21 cellular contexts compared by ENCODE assay signal in the genomic region with DNA sequence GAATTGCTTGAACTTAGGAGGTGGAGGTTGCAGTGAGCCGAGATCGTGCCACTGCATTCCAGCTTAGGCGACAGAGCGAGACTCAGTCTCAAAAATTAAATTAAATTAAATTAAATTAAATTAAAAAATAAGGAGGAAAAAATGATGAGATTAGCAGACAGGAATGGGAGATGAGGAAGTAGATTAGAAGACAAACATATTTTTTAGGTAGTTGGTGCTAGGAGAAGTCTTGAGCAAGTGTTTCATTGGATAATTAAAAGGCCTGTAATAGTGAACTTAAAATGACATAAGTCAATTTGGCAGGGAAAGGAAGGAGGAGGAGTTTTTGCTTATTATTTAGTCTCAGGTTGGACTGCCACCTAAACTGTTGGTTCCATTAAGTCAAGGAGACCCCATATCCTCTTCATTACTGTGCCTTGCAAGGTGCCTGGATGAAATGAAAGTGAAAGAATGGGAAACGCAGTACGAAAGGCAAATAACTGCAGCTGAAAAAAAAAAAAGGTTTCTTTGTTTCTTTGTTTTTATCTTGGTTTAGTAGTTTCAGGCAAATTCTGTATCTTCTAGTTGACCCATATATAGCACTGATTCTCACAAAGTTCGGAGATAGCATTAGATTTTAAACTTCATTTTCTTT.
DNase-seq lines count a peak whose midpoint lies in the region; ATAC-seq and TF ChIP-seq lines count a peak whose summit lies in the region.
"Had no signal": no experiment of that assay in that cellular context is flagged by ENCODE, and none has a peak within 500 bp of the region (broad histone marks: within the 10 kb centered on the region; RNA-seq: fewer than 3 reads in every experiment).

No MANE protein-coding gene starts in this region.

- CTCF ChIA-PET in activated naive CD4-positive, alpha-beta T cell treated with anti-CD3 and anti-CD28 coated beads, Interleukin-2, amount 10 ng/mL, durations not matched to agents 7 days and 5 days (lab: Charles Lee): no interaction called here
- CTCF ChIA-PET in activated naive CD4-positive, alpha-beta T cell treated with anti-CD3 and anti-CD28 coated beads for 36 hours (lab: Charles Lee): no interaction called here

- no peaks in the 10 kb centered on the region for H3K27me3 Mint-ChIP-seq in activated naive CD4-positive, alpha-beta T cell treated with anti-CD3 and anti-CD28 coated beads, Interleukin-2, amount 10 ng/mL, durations not matched to agents 7 days and 5 days
- H3K27me3 Mint-ChIP-seq in activated naive CD4-positive, alpha-beta T cell treated with anti-CD3 and anti-CD28 coated beads for 36 hours (ENCODE audit: low read depth): no peaks in the 10 kb centered on the region
- H3K27me3 Mint-ChIP-seq in naive B cell: no peaks in the 10 kb centered on the region

- peaks cover 0 to 2% (median 0%) of the 10 kb centered on the region in 45 donors for H3K27me3 ChIP-seq in dorsolateral prefrontal cortex
- H3K27me3 ChIP-seq: MG63, suprapubic skin had no signal

- no peaks in the 10 kb centered on the region for H3K9me3 Mint-ChIP-seq in activated naive CD4-positive, alpha-beta T cell treated with anti-CD3 and anti-CD28 coated beads, Interleukin-2, amount 10 ng/mL, durations not matched to agents 7 days and 5 days
- H3K9me3 Mint-ChIP-seq in activated naive CD4-positive, alpha-beta T cell treated with anti-CD3 and anti-CD28 coated beads for 36 hours: no peaks in the 10 kb centered on the region
- H3K9me3 Mint-ChIP-seq in naive B cell: no peaks in the 10 kb centered on the region
- H3K9me3 Mint-ChIP-seq: activated naive CD4-positive, alpha-beta T cell treated with anti-CD3 and anti-CD28 coated beads, Interleukin-2, amount 50 U/mL, for 72 hours; H9; neural crest cell had no signal

- peaks cover 2% of the 10 kb centered on the region for H3K4me1 Mint-ChIP-seq in activated naive CD4-positive, alpha-beta T cell treated with anti-CD3 and anti-CD28 coated beads, Interleukin-2, amount 10 ng/mL, durations not matched to agents 7 days and 5 days
- no peaks in the 10 kb centered on the region for H3K4me1 Mint-ChIP-seq in activated naive CD4-positive, alpha-beta T cell treated with anti-CD3 and anti-CD28 coated beads for 36 hours (ENCODE audit: low read depth)
- H3K4me1 Mint-ChIP-seq in naive B cell: peaks cover 6 to 10% (median 7%) of the 10 kb centered on the region in 3 donors
- H3K4me1 Mint-ChIP-seq: neural crest cell had no signal

- no peak overlapping the region for H3K27ac ChIP-seq in dorsolateral prefrontal cortex
- H3K27ac ChIP-seq: lower lobe of right lung, suprapubic skin, VCaP had no signal

- no peaks in the 10 kb centered on the region for H3K36me3 Mint-ChIP-seq in activated naive CD4-positive, alpha-beta T cell treated with anti-CD3 and anti-CD28 coated beads, Interleukin-2, amount 10 ng/mL, durations not matched to agents 7 days and 5 days
- H3K36me3 Mint-ChIP-seq in activated naive CD4-positive, alpha-beta T cell treated with anti-CD3 and anti-CD28 coated beads for 36 hours (ENCODE audit: low read depth): no peaks in the 10 kb centered on the region
- H3K36me3 Mint-ChIP-seq in naive B cell: no peaks in the 10 kb centered on the region
- H3K36me3 Mint-ChIP-seq: activated naive CD4-positive, alpha-beta T cell treated with anti-CD3 and anti-CD28 coated beads, Interleukin-2, amount 50 U/mL, for 72 hours had no signal

- no peak for TF ChIP-seq CTCF in dorsolateral prefrontal cortex (IDR thresholded peaks at IDR 0.05 in 54 of 56, conservative IDR thresholded peaks at IDR 0.05 in 2 of 56; ENCODE audit: low read depth in 1 of 56, partially characterized antibody in 56 of 56)

- DNase-seq in activated naive CD4-positive, alpha-beta T cell treated with anti-CD3 and anti-CD28 coated beads, Interleukin-2, amount 10 ng/mL, durations not matched to agents 7 days and 5 days: no peak
- DNase-seq in activated naive CD4-positive, alpha-beta T cell treated with anti-CD3 and anti-CD28 coated beads for 36 hours: no peak
- DNase-seq in SK-N-DZ (ENCODE audit: low spot score) (peak; percentile 15), naive B cell (no peak), dorsolateral prefrontal cortex (no peak)
- no peak for DNase-seq in stimulated activated CD4-positive, alpha-beta T cell treated with anti-CD3 and anti-CD28 coated beads, Interleukin-4, amount 100 ng/mL, for 4 hours
- DNase-seq: activated CD8-positive, alpha-beta memory T cell treated with anti-CD3 and anti-CD28 coated beads, Interleukin-2, amount 50 U/mL, for 4 hours; GF-D8; H9; lower lobe of right lung; MG63; NCI-H2029 treated with DMSO at 0.1 percent for 48 hours; NCI-H524 had no signal

- peak overlapping the region; percentile 9 for H3K4me3 Mint-ChIP-seq in activated naive CD4-positive, alpha-beta T cell treated with anti-CD3 and anti-CD28 coated beads, Interleukin-2, amount 10 ng/mL, durations not matched to agents 7 days and 5 days
- H3K4me3 Mint-ChIP-seq in activated naive CD4-positive, alpha-beta T cell treated with anti-CD3 and anti-CD28 coated beads for 36 hours: no peak overlapping the region
- H3K4me3 Mint-ChIP-seq in naive B cell: peak overlapping the region; percentile 35 to 82 (median 60)
- H3K4me3 Mint-ChIP-seq: H9, neural crest cell had no signal

- no peak overlapping the region for H3K27ac Mint-ChIP-seq in activated naive CD4-positive, alpha-beta T cell treated with anti-CD3 and anti-CD28 coated beads, Interleukin-2, amount 10 ng/mL, durations not matched to agents 7 days and 5 days
- no peak overlapping the region for H3K27ac Mint-ChIP-seq in activated naive CD4-positive, alpha-beta T cell treated with anti-CD3 and anti-CD28 coated beads for 36 hours
- H3K27ac Mint-ChIP-seq in naive B cell: peak overlapping the region in 1 of 6 donors; percentile 39
- H3K27ac Mint-ChIP-seq: activated naive CD4-positive, alpha-beta T cell treated with anti-CD3 and anti-CD28 coated beads, Interleukin-2, amount 50 U/mL, for 72 hours; H9 had no signal

- peak overlapping the region in 1 of 59 donors; percentile 1 for H3K4me3 ChIP-seq in dorsolateral prefrontal cortex
- H3K4me3 ChIP-seq: lower lobe of right lung, MG63, suprapubic skin had no signal

- peak; percentile 59 for ATAC-seq in GM18502 (IDR thresholded peaks at IDR 0.05; ENCODE audit: poor library complexity, unreplicated experiment)
- no peak for ATAC-seq in naive B cell (ENCODE audit: low read depth in 2 of 2)
- ATAC-seq in GM19455 (IDR thresholded peaks at IDR 0.05; ENCODE audit: unreplicated experiment): no peak
- ATAC-seq: activated naive CD4-positive, alpha-beta T cell treated with anti-CD3 and anti-CD28 coated beads, Interleukin-2, amount 50 U/mL, for 72 hours; esophagus mucosa; lower lobe of right lung; Panc1 had no signal

- intact Hi-C loops in activated naive CD4-positive, alpha-beta T cell treated with anti-CD3 and anti-CD28 coated beads for 36 hours (cut with micrococcal nuclease): no loop called here
- intact Hi-C loops in dorsolateral prefrontal cortex (cut with DNase I): no loop called here
